In the genomic region with DNA sequence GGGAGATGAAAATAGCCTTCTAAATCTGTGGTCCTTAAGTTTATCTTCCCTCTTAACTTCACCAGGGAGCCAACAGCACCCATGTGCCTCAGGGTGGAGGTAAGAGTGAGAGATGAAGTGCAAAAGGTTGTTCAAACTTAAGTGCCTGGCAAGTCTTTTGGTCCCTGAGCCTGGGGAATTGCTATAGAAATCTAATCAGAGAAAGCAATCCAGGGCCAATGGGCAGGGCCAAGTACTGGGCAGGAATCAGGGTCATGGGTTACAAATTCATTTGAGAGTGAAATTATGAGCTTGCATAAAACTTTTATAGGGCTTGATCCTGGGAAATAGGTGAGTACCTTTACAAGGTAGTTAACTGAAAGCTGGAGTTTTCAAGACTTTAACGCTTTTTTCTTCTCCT, we compare ENCODE assay signal across 21 cellular contexts. TPM values are rescaled to one million over a fixed set of nuclear protein-coding genes. Genes with fewer than 3 reads are reported as not detected.
DNase-seq lines count a peak whose midpoint lies in the region; ATAC-seq and TF ChIP-seq lines count a peak whose summit lies in the region.
"Had no signal": no experiment of that assay in that cellular context is flagged by ENCODE, and none has a peak within 500 bp of the region (broad histone marks: within the 10 kb centered on the region; RNA-seq: fewer than 3 reads in every experiment).

No MANE protein-coding gene starts in this region.

- H3K36me3 Mint-ChIP-seq in activated T-helper 2 cell treated with anti-CD3 and anti-CD28 coated beads, Interferon-gamma antibody, Interleukin-2, Interleukin-4, amounts not matched to agents 10 μg/mL and 5 μg/mL and 100 μg/mL, durations not matched to agents 14 hours and 24 hours and 36 hours (ENCODE audit: low read depth): peaks cover 7% of the 10 kb centered on the region

- no peak overlapping the region for H3K4me2 ChIP-seq in Karpas-422 (ENCODE audit: low read depth, low read length, poor library complexity, severe bottlenecking)
- H3K4me2 ChIP-seq: GM23338 had no signal

- H4K20me1 ChIP-seq in Karpas-422 (ENCODE audit: insufficient read depth, low read depth, low read length): no peaks in the 10 kb centered on the region

- no peak overlapping the region for H3K9ac ChIP-seq in Karpas-422 (ENCODE audit: low read length)

- CTCF ChIA-PET in RWPE1 (lab: Yijun Ruan, JAX): interaction anchor here (0.6 kb wide), 1 partner anchor 70 kb away, joined by 7 read pairs; no protein-coding TSS in a partner anchor

- H3K36me3 ChIP-seq in Karpas-422 (ENCODE audit: insufficient read depth, low read length) (no peaks in the 10 kb centered on the region), thyroid gland (no peaks in the 10 kb centered on the region)

- H3K9me3 ChIP-seq in Karpas-422 (ENCODE audit: low read length) (no peaks in the 10 kb centered on the region), thyroid gland (no peaks in the 10 kb centered on the region)

- DNase-seq in Karpas-422 (no peak), RWPE1 (ENCODE audit: low spot score) (no peak), left colon (peak; percentile 62 to 79), thyroid gland (peak; percentile 38 to 41)
- DNase-seq in stimulated activated CD4-positive, alpha-beta T cell treated with anti-CD3 and anti-CD28 coated beads, Interleukin-2, amount 100 ng/mL, for 48 hours: no peak
- DNase-seq in activated T-helper 2 cell treated with anti-CD3 and anti-CD28 coated beads, Interferon-gamma antibody, Interleukin-2, Interleukin-4, amounts not matched to agents 10 μg/mL and 5 μg/mL and 100 μg/mL, durations not matched to agents 14 hours and 24 hours and 36 hours (ENCODE audit: low spot score): no peak
- DNase-seq: activated CD4-positive, alpha-beta T cell treated with anti-CD3 and anti-CD28 coated beads for 4 hours; activated naive CD4-positive, alpha-beta T cell treated with Interleukin-2 at 50 U/mL for 16 hours; activated T-cell treated with anti-CD3 and anti-CD28 coated beads, Interleukin-2, amount 50 U/mL, for 4 hours; aorta; central memory CD4-positive, alpha-beta T cell; dorsolateral prefrontal cortex; kidney glomerular epithelial cell; NCI-H2171; NCI-H524; RPMI8226 had no signal

- no peak for TF ChIP-seq CTCF in RWPE1 (conservative IDR thresholded peaks at IDR 0.05; ENCODE audit: low read depth)
- no peak for TF ChIP-seq CTCF in thyroid gland (IDR thresholded peaks at IDR 0.05)

- H3K4me1 ChIP-seq in Karpas-422 (ENCODE audit: low read length): no peaks in the 10 kb centered on the region
- peaks cover 22 to 31% of the 10 kb centered on the region in 2 donors for H3K4me1 ChIP-seq in thyroid gland

- no peaks in the 10 kb centered on the region for H3K27me3 ChIP-seq in Karpas-422 (ENCODE audit: low read length)
- no peaks in the 10 kb centered on the region for H3K27me3 ChIP-seq in thyroid gland
- H3K27me3 ChIP-seq: dorsolateral prefrontal cortex had no signal

- H3K9me3 Mint-ChIP-seq in activated T-helper 2 cell treated with anti-CD3 and anti-CD28 coated beads, Interferon-gamma antibody, Interleukin-2, Interleukin-4, amounts not matched to agents 10 μg/mL and 5 μg/mL and 100 μg/mL, durations not matched to agents 14 hours and 24 hours and 36 hours: no peaks in the 10 kb centered on the region
- H3K9me3 Mint-ChIP-seq: activated T-cell treated with anti-CD3 and anti-CD28 coated beads, Interleukin-2, amount 50 U/mL, for 4 hours; GM23338 had no signal

- H3K4me3 Mint-ChIP-seq in activated T-helper 2 cell treated with anti-CD3 and anti-CD28 coated beads, Interferon-gamma antibody, Interleukin-2, Interleukin-4, amounts not matched to agents 10 μg/mL and 5 μg/mL and 100 μg/mL, durations not matched to agents 14 hours and 24 hours and 36 hours (ENCODE audit: low read depth): no peak overlapping the region
- H3K4me3 Mint-ChIP-seq: activated T-cell treated with anti-CD3 and anti-CD28 coated beads, Interleukin-2, amount 50 U/mL, for 4 hours; GM23338; T-helper 1 cell treated with Interleukin-12 subunit alpha and Interleukin-12 subunit beta and Interleukin-4 antibody, amounts not matched to agents 30 μg/mL and 1 μg/mL, for 36 hours had no signal

- ATAC-seq in left colon: peak; percentile 78
- no peak for ATAC-seq in HG03139 (IDR thresholded peaks at IDR 0.05; ENCODE audit: unreplicated experiment)
- ATAC-seq: activated T-cell treated with anti-CD3 and anti-CD28 coated beads, Interleukin-2, amount 50 U/mL, for 4 hours; GM23338; K562 had no signal

- 66 to 70% methylated on average over 1 of the region's 1 CpG for whole genome bisulfite sequencing in thyroid gland, 2 donors

- peak overlapping the region; percentile 30; the same call in 1 of the 2 replicates for H2AFZ ChIP-seq in Karpas-422 (ENCODE audit: low read length)

- H3K4me1 Mint-ChIP-seq in activated T-helper 2 cell treated with anti-CD3 and anti-CD28 coated beads, Interferon-gamma antibody, Interleukin-2, Interleukin-4, amounts not matched to agents 10 μg/mL and 5 μg/mL and 100 μg/mL, durations not matched to agents 14 hours and 24 hours and 36 hours (ENCODE audit: low read depth): peaks cover 31% of the 10 kb centered on the region
- H3K4me1 Mint-ChIP-seq: GM23338 had no signal

- POLR2A ChIA-PET in RWPE1 (lab: Yijun Ruan, JAX; ENCODE audit: low non-redundant PET): no interaction called here

- no peaks in the 10 kb centered on the region for H3K9me2 ChIP-seq in Karpas-422 (replicated peaks; ENCODE audit: insufficient read depth, low read length)

- no peak overlapping the region for H3K27ac Mint-ChIP-seq in activated T-helper 2 cell treated with anti-CD3 and anti-CD28 coated beads, Interferon-gamma antibody, Interleukin-2, Interleukin-4, amounts not matched to agents 10 μg/mL and 5 μg/mL and 100 μg/mL, durations not matched to agents 14 hours and 24 hours and 36 hours
- H3K27ac Mint-ChIP-seq: GM23338; T-helper 1 cell treated with Interleukin-12 subunit alpha and Interleukin-12 subunit beta and Interleukin-4 antibody, amounts not matched to agents 30 μg/mL and 1 μg/mL, for 36 hours had no signal

- H3K27me3 Mint-ChIP-seq in activated T-helper 2 cell treated with anti-CD3 and anti-CD28 coated beads, Interferon-gamma antibody, Interleukin-2, Interleukin-4, amounts not matched to agents 10 μg/mL and 5 μg/mL and 100 μg/mL, durations not matched to agents 14 hours and 24 hours and 36 hours (ENCODE audit: low read depth): no peaks in the 10 kb centered on the region

- no peak for TF ChIP-seq POLR2A in thyroid gland (IDR thresholded peaks at IDR 0.05)

- H3K79me2 ChIP-seq in Karpas-422 (ENCODE audit: low read length): no peaks in the 10 kb centered on the region

- H3K4me3 ChIP-seq in Karpas-422 (ENCODE audit: low read length): no peak overlapping the region
- no peak overlapping the region for H3K4me3 ChIP-seq in thyroid gland (replicated peaks in 1 of 3)
- H3K4me3 ChIP-seq: dorsolateral prefrontal cortex, GM23338, K562, SK-N-MC had no signal

- intact Hi-C loops in left colon (cut with DNase I, micrococcal nuclease): no loop called here
- intact Hi-C loops in thyroid gland (cut with DNase I): no loop called here
- intact Hi-C loops in activated T-helper 2 cell treated with anti-CD3 and anti-CD28 coated beads, Interferon-gamma antibody, Interleukin-2, Interleukin-4, amounts not matched to agents 10 μg/mL and 5 μg/mL and 100 μg/mL, durations not matched to agents 14 hours and 24 hours and 36 hours (cut with micrococcal nuclease): no loop called here

- no peak overlapping the region for H3K27ac ChIP-seq in Karpas-422 (ENCODE audit: low read length)
- H3K27ac ChIP-seq in RWPE1: peak overlapping the region; percentile 90; the same call in 1 of the 2 replicates
- peak overlapping the region in 1 of 3 donors; percentile 33 for H3K27ac ChIP-seq in thyroid gland
- H3K27ac ChIP-seq: dorsolateral prefrontal cortex, SK-N-MC had no signal

RNA-seq across cellular contexts. Expression of gene ARF6, which starts 59.1 kb away (rescaled TPM):
- 55.0 and 58.9 TPM in 2 replicates for total RNA-seq in Karpas-422 (2014; rRNA removed; shearing (Covaris generic); ENCODE audit: low replicate concordance)
- 100 to 1,000 TPM; 131 to 161 TPM for total RNA-seq in left colon
- total RNA-seq in thyroid gland: 10 to 100 TPM; 35.6 to 59.4 (median 48.5) TPM
- total RNA-seq in activated T-helper 2 cell treated with anti-CD3 and anti-CD28 coated beads, Interferon-gamma antibody, Interleukin-2, Interleukin-4, amounts not matched to agents 10 μg/mL and 5 μg/mL and 100 μg/mL, durations not matched to agents 14 hours and 24 hours and 36 hours: 162 and 165 TPM in 2 replicates

Comparison
In these comparisons a context has a peak if more than half of its experiments do, and no peak if none do; other contexts are left out.
1. DNase-seq: peak in left colon (2 of 2) and thyroid gland (2 of 2); none in Karpas-422 (single experiment), RWPE1 (single experiment), stimulated activated CD4-positive, alpha-beta T cell treated with anti-CD3 and anti-CD28 coated beads, Interleukin-2, amount 100 ng/mL, for 48 hours (0 of 2) and activated T-helper 2 cell treated with anti-CD3 and anti-CD28 coated beads, Interferon-gamma antibody, Interleukin-2, Interleukin-4, amounts not matched to agents 10 μg/mL and 5 μg/mL and 100 μg/mL, durations not matched to agents 14 hours and 24 hours and 36 hours (single experiment).